10 cellular contexts compared by ENCODE assay signal in the genomic region with DNA sequence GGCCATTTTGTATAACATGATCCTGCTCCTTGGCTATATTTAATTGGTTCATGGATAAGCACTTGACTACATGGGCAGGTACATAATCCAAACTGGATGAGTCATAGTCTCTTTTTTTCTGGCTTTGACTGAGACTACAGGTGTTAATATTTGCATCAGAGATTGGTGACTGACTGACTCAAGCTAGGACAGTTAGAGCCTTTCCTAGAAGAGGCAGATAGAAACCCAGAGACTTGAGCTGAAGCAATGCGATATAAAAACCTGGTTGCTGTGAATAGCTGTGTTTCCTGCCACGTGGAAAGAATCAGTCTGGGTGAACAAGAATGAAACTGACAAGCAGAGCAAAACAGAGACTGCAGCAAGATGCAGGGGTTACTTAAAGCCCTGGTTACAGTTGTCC.
A peak's percentile ranks its signal among the peaks of the same experiment; 100 is the strongest.
DNase-seq lines count a peak whose midpoint lies in the region; ATAC-seq and TF ChIP-seq lines count a peak whose summit lies in the region.
"Had no signal": no experiment of that assay in that cellular context is flagged by ENCODE, and none has a peak within 500 bp of the region (broad histone marks: within the 10 kb centered on the region; RNA-seq: fewer than 3 reads in every experiment).

No MANE protein-coding gene starts in this region.

- H3K4me1 ChIP-seq in mucosa of descending colon (ENCODE audit: low read depth), result no peaks in the 10 kb centered on the region
- H3K4me1 ChIP-seq: right lobe of liver had no signal

- DNase-seq in NCI-H2196 (lab: John Stamatoyannopoulos, UW; ENCODE audit: unreplicated experiment) (peak; percentile 1), NCI-H2196 treated with DMSO at 0.1 percent for 48 hours (lab: John Stamatoyannopoulos, UW; ENCODE audit: unreplicated experiment) (no peak), mucosa of descending colon (no peak), NCI-H2081 (lab: John Stamatoyannopoulos, UW) (no peak), NCI-H510A treated with DMSO at 0.1 percent for 48 hours (lab: John Stamatoyannopoulos, UW) (no peak), AG20443 (ENCODE audit: low spot score) (no peak)
- DNase-seq: activated CD4-positive, CD25-positive, alpha-beta regulatory T cell; right lobe of liver had no signal

- no peaks in the 10 kb centered on the region for H3K36me3 ChIP-seq in mucosa of descending colon (ENCODE audit: low read depth)
- H3K36me3 ChIP-seq: right lobe of liver had no signal

- no peak overlapping the region for H3K4me3 ChIP-seq in mucosa of descending colon
- H3K4me3 ChIP-seq: right lobe of liver had no signal

- no peak for TF ChIP-seq CTCF in mucosa of descending colon (IDR thresholded peaks at IDR 0.05)

- ATAC-seq in GM21717 (IDR thresholded peaks at IDR 0.05; ENCODE audit: unreplicated experiment), result peak; percentile 96
- ATAC-seq in HG03571 (IDR thresholded peaks at IDR 0.05; ENCODE audit: unreplicated experiment), result peak; percentile 78
- ATAC-seq in mucosa of descending colon, result peak; percentile 79
- ATAC-seq: right lobe of liver had no signal

- intact Hi-C loops in mucosa of descending colon (cut with DNase I, micrococcal nuclease), result no loop called here

- peaks cover 11% of the 10 kb centered on the region for H3K9me3 ChIP-seq in mucosa of descending colon
- H3K9me3 ChIP-seq: right lobe of liver had no signal
